Comparison of ENCODE assay signal across 12 cellular contexts in the genomic region with DNA sequence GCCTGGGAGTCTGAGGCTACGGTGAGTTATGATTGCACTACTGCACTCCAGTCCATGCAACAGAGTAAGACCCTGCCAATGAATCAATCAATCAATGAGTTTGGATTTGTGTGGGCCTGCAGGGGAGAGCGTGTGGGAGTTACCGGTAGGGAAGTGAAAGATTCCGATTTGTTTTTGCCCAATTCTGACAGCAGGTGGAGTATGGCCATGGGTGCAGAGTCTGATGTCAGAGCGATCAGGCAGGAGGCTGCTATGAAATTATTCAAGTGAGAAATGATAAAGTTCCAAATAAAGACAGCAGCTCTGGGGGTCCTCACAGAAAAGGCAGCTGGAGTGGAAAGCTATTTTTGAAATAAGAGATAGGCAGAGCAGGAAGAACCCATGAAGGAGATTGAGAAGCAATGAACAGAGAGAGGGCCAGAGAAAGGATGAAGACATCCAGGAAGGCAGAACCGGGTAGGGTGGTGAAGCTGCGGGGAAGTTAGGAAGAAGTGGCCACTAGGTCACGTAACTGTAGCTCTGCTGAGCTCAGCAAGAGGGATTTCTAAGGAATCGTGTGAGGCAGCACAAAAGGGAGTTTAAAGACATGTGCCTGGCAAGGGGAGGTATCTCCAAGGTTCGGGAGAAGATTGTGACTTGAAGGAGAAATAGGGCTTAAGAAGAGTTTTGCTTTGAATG.
DNase-seq lines count a peak whose midpoint lies in the region; ATAC-seq, FAIRE-seq and TF ChIP-seq lines count a peak whose summit lies in the region.
"Had no signal": no experiment of that assay in that cellular context is flagged by ENCODE, and none has a peak within 500 bp of the region (broad histone marks: within the 10 kb centered on the region; RNA-seq: fewer than 3 reads in every experiment).

No MANE protein-coding gene starts in this region.

- TF ChIP-seq EP300 in GM12878 (IDR thresholded peaks at IDR 0.05; ENCODE audit: borderline replicate concordance in 1 of 2, control insufficient read depth in 1 of 2, low read depth in 2 of 2, low read length in 2 of 2), result no peak

- RAD21 ChIA-PET in GM12878 (lab: Charles Lee; ENCODE audit: unreplicated experiment), result no interaction called here

- H2AFZ ChIP-seq in GM12878 (ENCODE audit: control insufficient read depth, low read depth, low read length), result no peak overlapping the region

- intact Hi-C loops in Right ventricle myocardium inferior (cut with DNase I) (loop anchor here (2.0 kb wide), 1 partner anchor 109 kb away; a partner anchor contains a TSS), cardiac septum (cut with DNase I) (loop anchor here (5.0 kb wide), 1 partner anchor 110 kb away; a partner anchor contains a TSS), GM12878 (cut with micrococcal nuclease; ENCODE audit: unreplicated experiment) (no loop called here), kidney (cut with DNase I) (loop anchor here (10.0 kb wide), 1 partner anchor 103 kb away; no protein-coding TSS in a partner anchor), aorta (cut with DNase I) (no loop called here)

- no peak overlapping the region for H3K4me3 ChIP-seq in GM12878
- no peak overlapping the region for H3K4me3 ChIP-seq in kidney (ENCODE audit: low read length in 2 of 2)
- no peak overlapping the region for H3K4me3 ChIP-seq in aorta (ENCODE audit: low read length in 2 of 2)
- H3K4me3 ChIP-seq: skin epidermis had no signal

- peak in 2 of 3 experiments; percentile 10 to 27; a peak in 2 of 6 replicates for TF ChIP-seq CTCF in GM12878 (IDR thresholded peaks at IDR 0.05 in 2 of 3, conservative IDR thresholded peaks at IDR 0.05 in 1 of 3; ENCODE audit: control insufficient read depth in 2 of 3, extremely low read depth in 1 of 3, insufficient read depth in 1 of 3, low read depth in 3 of 3, low read length in 3 of 3)
- TF ChIP-seq CTCF in kidney (IDR thresholded peaks at IDR 0.05; ENCODE audit: borderline replicate concordance, extremely low read depth, insufficient read depth), result peak; percentile 47

- H3K27ac ChIP-seq in GM12878 (ENCODE audit: control insufficient read depth, insufficient read depth) (no peak overlapping the region), kidney (ENCODE audit: low read depth in 2 of 2, low read length in 2 of 2) (no peak overlapping the region), aorta (ENCODE audit: low read depth in 1 of 2, low read length in 2 of 2) (no peak overlapping the region)
- H3K27ac ChIP-seq: skin epidermis had no signal

- H3K27me3 ChIP-seq in GM12878 (replicated peaks in 1 of 2; ENCODE audit: control insufficient read depth in 2 of 2, insufficient read depth in 2 of 2, low read length in 1 of 2) (peaks cover 0 to 2% of the 10 kb centered on the region in 2 experiments; a peak in 1 of 4 replicates), aorta (ENCODE audit: control insufficient read depth in 1 of 2, insufficient read depth in 2 of 2, low read length in 1 of 2) (no peaks in the 10 kb centered on the region)

- no peaks in the 10 kb centered on the region for H4K20me1 ChIP-seq in GM12878 (ENCODE audit: control insufficient read depth, insufficient read depth)

- peak; percentile 61 for ATAC-seq in Right ventricle myocardium inferior
- ATAC-seq in GM12878, result peak; percentile 59; the same call in 2 of the 3 replicates
- peak; percentile 66 for ATAC-seq in aorta (ENCODE audit: low FRiP score)
- ATAC-seq in HG03196 (IDR thresholded peaks at IDR 0.05; ENCODE audit: unreplicated experiment), result no peak
- ATAC-seq in GM18858 (IDR thresholded peaks at IDR 0.05; ENCODE audit: unreplicated experiment), result no peak
- ATAC-seq: effector memory CD8-positive, alpha-beta T cell had no signal

- SMC1A ChIA-PET in GM12878 (lab: Charles Lee; ENCODE audit: uncharacterized antibody, unreplicated experiment), result no interaction called here

- H3K9ac ChIP-seq in GM12878 (ENCODE audit: control insufficient read depth, insufficient read depth, low read length) (no peak overlapping the region), kidney (ENCODE audit: low read length in 2 of 2) (peak overlapping the region in 1 of 2 donors; percentile 1)

- CTCF ChIA-PET in GM12878 (lab: Yijun Ruan, JAX), result no interaction called here

- DNase-seq in Right ventricle myocardium inferior (ENCODE audit: missing footprints) (no peak), cardiac septum (ENCODE audit: low spot score) (no peak), GM12878 (ENCODE audit: low read depth, low spot score) (no peak), kidney (no peak), aorta (no peak), GM12892 (ENCODE audit: insufficient read length) (no peak)
- DNase-seq: DMS79; effector memory CD8-positive, alpha-beta T cell; T-helper 2 cell had no signal

- 0 out of 2 replicates have a peak, but pooled peaks have one; percentile 4 for TF ChIP-seq RAD21 in GM12878 (IDR thresholded peaks at IDR 0.05; ENCODE audit: insufficient read depth, low read depth, low read length)

- H3K36me3 ChIP-seq in GM12878 (ENCODE audit: control insufficient read depth in 2 of 2, insufficient read depth in 2 of 2, low read length in 1 of 2) (no peaks in the 10 kb centered on the region), kidney (ENCODE audit: control insufficient read depth in 1 of 2, insufficient read depth in 2 of 2, low read length in 2 of 2) (no peaks in the 10 kb centered on the region), aorta (ENCODE audit: control insufficient read depth in 1 of 2, insufficient read depth in 2 of 2, low read length in 1 of 2) (no peaks in the 10 kb centered on the region)

- H3K4me1 ChIP-seq in GM12878 (ENCODE audit: control insufficient read depth, insufficient read depth, low read length) (no peaks in the 10 kb centered on the region), kidney (ENCODE audit: control insufficient read depth in 1 of 2, insufficient read depth in 1 of 2, low read depth in 1 of 2, low read length in 2 of 2) (peaks cover 0 to 4% of the 10 kb centered on the region in 2 donors), aorta (ENCODE audit: control insufficient read depth in 1 of 2, insufficient read depth in 2 of 2, low read length in 2 of 2) (no peaks in the 10 kb centered on the region)

- H3K4me2 ChIP-seq in GM12878 (ENCODE audit: control insufficient read depth, insufficient read depth), result no peak overlapping the region

- WGBS in GM12878 (ENCODE audit: insufficient coverage, insufficient replicate concordance, low lambda C conversion rate, missing lambda C conversion rate), result 40% methylated on average over 10 of the region's 10 CpGs
- 23 to 24% methylated on average over 10 of the region's 10 CpGs for WGBS in aorta, 2 donors

- TF ChIP-seq POLR2A in GM12878 (IDR thresholded peaks at IDR 0.05; ENCODE audit: low read depth, low read length) (no peak), GM12892 (IDR thresholded peaks at IDR 0.05; ENCODE audit: low read depth, low read length) (no peak)

- H3K79me2 ChIP-seq in GM12878 (ENCODE audit: control insufficient read depth, insufficient read depth, low read length), result no peaks in the 10 kb centered on the region

- POLR2A ChIA-PET in GM12878 (lab: Charles Lee), result no interaction called here

- BruUV-seq in GM12878 (replicated peaks; lab: Mats Ljungman, UMichigan), result no TSS peak

- in situ Hi-C loops in GM12878 (cut with MboI), result no loop called here

- no peak for FAIRE-seq in GM12878 (lab: Jason Lieb, UNC)
- FAIRE-seq in kidney (lab: Jason Lieb, UNC), result no peak
- FAIRE-seq in GM12892 (lab: Jason Lieb, UNC), result no peak

- H3K9me3 ChIP-seq in GM12878 (replicated peaks; ENCODE audit: control insufficient read depth, insufficient read depth, low read length) (no peaks in the 10 kb centered on the region), kidney (ENCODE audit: control insufficient read depth in 1 of 2, low read length in 2 of 2) (no peaks in the 10 kb centered on the region), aorta (ENCODE audit: control insufficient read depth, low read length) (no peaks in the 10 kb centered on the region)

TF ChIP-seq in GM12878, 131 proteins besides CTCF, POLR2A, EP300 and RAD21:
- no peak for TF ChIP-seq HDGF (IDR thresholded peaks at IDR 0.05)
- TF ChIP-seq CHD4 (IDR thresholded peaks at IDR 0.05), result no peak
- peak; percentile 62; the same call in 1 of the 2 replicates for TF ChIP-seq SPI1 (IDR thresholded peaks at IDR 0.05; ENCODE audit: borderline replicate concordance, insufficient read depth, low read depth, low read length)

Comparison
In these comparisons a context has a peak if more than half of its experiments do, and no peak if none do; other contexts are left out.
1. ATAC-seq: peak in Right ventricle myocardium inferior (single experiment), GM12878 (single experiment) and aorta (single experiment); none in HG03196 (single experiment) and GM18858 (single experiment).
2. intact Hi-C loops: an anchor here in Right ventricle myocardium inferior (2.0 kb wide), cardiac septum (5.0 kb wide) and kidney (10.0 kb wide); none called in GM12878 and aorta.